ENCODE assay signal across 13 cellular contexts in the genomic region with DNA sequence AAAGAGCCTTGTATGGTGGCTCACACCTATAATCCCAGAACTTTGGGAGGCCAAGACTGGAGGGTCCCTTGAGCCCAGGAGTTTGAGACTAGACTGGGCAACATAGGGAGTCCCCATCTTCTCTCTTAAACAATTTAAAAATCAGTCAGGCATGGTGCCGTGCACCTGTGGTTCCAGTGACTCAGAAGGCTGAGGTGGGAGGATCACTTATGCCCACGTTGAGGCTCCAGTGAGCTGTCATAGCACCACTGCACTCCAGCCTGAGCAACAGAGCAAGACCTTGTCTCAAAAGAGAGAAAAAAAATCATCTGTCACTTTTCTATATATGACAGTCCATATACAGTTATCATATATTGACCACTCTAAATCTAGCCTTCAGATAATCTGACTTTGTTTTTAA.
DNase-seq lines count a peak whose midpoint lies in the region; ATAC-seq and TF ChIP-seq lines count a peak whose summit lies in the region.
"Had no signal": no experiment of that assay in that cellular context is flagged by ENCODE, and none has a peak within 500 bp of the region (broad histone marks: within the 10 kb centered on the region; RNA-seq: fewer than 3 reads in every experiment).

No MANE protein-coding gene starts in this region.

- no peaks in the 10 kb centered on the region for H4K20me1 ChIP-seq in PC-3 (ENCODE audit: low read length)

- TF ChIP-seq POLR2A in sigmoid colon (IDR thresholded peaks at IDR 0.05), result no peak

- H2AFZ ChIP-seq in PC-3 (ENCODE audit: low read length), result no peak overlapping the region

- no peak overlapping the region for H3K9ac ChIP-seq in PC-3 (ENCODE audit: low read length)

- H3K4me1 Mint-ChIP-seq in mesothelial cell of epicardium, result peaks cover 54% of the 10 kb centered on the region

- H3K9me3 ChIP-seq in PC-3 (ENCODE audit: low read length), result no peaks in the 10 kb centered on the region
- no peaks in the 10 kb centered on the region for H3K9me3 ChIP-seq in sigmoid colon
- H3K9me3 ChIP-seq: right atrium auricular region, stomach had no signal

- no peak overlapping the region for H3K27ac ChIP-seq in PC-3 (ENCODE audit: low read length)
- no peak overlapping the region for H3K27ac ChIP-seq in RWPE1
- no peak overlapping the region for H3K27ac ChIP-seq in sigmoid colon
- H3K27ac ChIP-seq: right atrium auricular region, stomach had no signal

- BruUV-seq in PC-3 (replicated peaks; lab: Mats Ljungman, UMichigan), result no TSS peak

- peak; percentile 74 for DNase-seq in PC-3
- DNase-seq in mesothelial cell of epicardium (ENCODE audit: low spot score in 2 of 2, unreplicated experiment in 2 of 2), result no peak
- no peak for DNase-seq in RWPE1 (ENCODE audit: low spot score)
- DNase-seq in sigmoid colon, result no peak
- DNase-seq: activated CD4-positive, alpha-beta T cell treated with anti-CD3 and anti-CD28 coated beads for 1 hour; effector CD8-positive, alpha-beta T cell; left cardiac atrium; naive B cell; stomach had no signal

- CTCF ChIA-PET in PC-3 (lab: Charles Lee), result no interaction called here
- CTCF ChIA-PET in RWPE1 (lab: Yijun Ruan, JAX), result no interaction called here

- H3K4me3 Mint-ChIP-seq in mesothelial cell of epicardium, result no peak overlapping the region
- H3K4me3 Mint-ChIP-seq: naive B cell had no signal

- intact Hi-C loops in PC-3 (cut with micrococcal nuclease), result loop anchor here (5.0 to 10.0 kb wide), 4 partner anchors 67 to 970 kb away; no protein-coding TSS in a partner anchor
- intact Hi-C loops in sigmoid colon (cut with DNase I), result no loop called here

- H3K27me3 ChIP-seq in PC-3 (ENCODE audit: low read length), result no peaks in the 10 kb centered on the region
- no peaks in the 10 kb centered on the region for H3K27me3 ChIP-seq in sigmoid colon
- H3K27me3 ChIP-seq: right atrium auricular region, stomach had no signal

- H3K36me3 ChIP-seq in PC-3 (ENCODE audit: low read depth, low read length) (no peaks in the 10 kb centered on the region), sigmoid colon (no peaks in the 10 kb centered on the region)
- H3K36me3 ChIP-seq: right atrium auricular region, stomach had no signal

- peaks cover 19% of the 10 kb centered on the region for H3K9me3 Mint-ChIP-seq in mesothelial cell of epicardium

- ATAC-seq in GM18511 (IDR thresholded peaks at IDR 0.05; ENCODE audit: unreplicated experiment), result peak; percentile 72
- ATAC-seq in HG02610 (IDR thresholded peaks at IDR 0.05; ENCODE audit: unreplicated experiment), result peak; percentile 88
- peak; percentile 80 for ATAC-seq in PC-3
- ATAC-seq in HG03439 (IDR thresholded peaks at IDR 0.05; ENCODE audit: unreplicated experiment), result no peak

- H3K79me2 ChIP-seq in PC-3 (ENCODE audit: low read length), result no peaks in the 10 kb centered on the region

- H3K4me1 ChIP-seq in PC-3 (ENCODE audit: insufficient read depth, low read length) (peaks cover 9% of the 10 kb centered on the region; the same call in 1 of the 2 replicates), sigmoid colon (peaks cover 0 to 10% (median 3%) of the 10 kb centered on the region in 4 donors)

- no peaks in the 10 kb centered on the region for H3K27me3 Mint-ChIP-seq in mesothelial cell of epicardium (ENCODE audit: low read depth)
- H3K27me3 Mint-ChIP-seq: naive B cell had no signal

- no peaks in the 10 kb centered on the region for H3K9me2 ChIP-seq in PC-3 (replicated peaks; ENCODE audit: low read length)

- no peak overlapping the region for H3K4me2 ChIP-seq in PC-3 (ENCODE audit: low read length)

- peaks cover 15% of the 10 kb centered on the region for H3K36me3 Mint-ChIP-seq in mesothelial cell of epicardium
- H3K36me3 Mint-ChIP-seq: naive B cell had no signal

- TF ChIP-seq CTCF in PC-3 (conservative IDR thresholded peaks at IDR 0.05; ENCODE audit: low read depth, low read length) (no peak), mesothelial cell of epicardium (IDR thresholded peaks at IDR 0.05; ENCODE audit: unreplicated experiment) (no peak), RWPE1 (conservative IDR thresholded peaks at IDR 0.05; ENCODE audit: low read depth) (no peak), sigmoid colon (IDR thresholded peaks at IDR 0.05) (no peak)

- no peak overlapping the region for H3K4me3 ChIP-seq in PC-3 (ENCODE audit: low read length)
- H3K4me3 ChIP-seq in sigmoid colon, result no peak overlapping the region
- H3K4me3 ChIP-seq: right atrium auricular region, stomach had no signal

- no peaks in the 10 kb centered on the region for H3F3A ChIP-seq in PC-3 (ENCODE audit: low read length, unreplicated experiment)

- WGBS in sigmoid colon, 2 donors, result 83 to 90% methylated on average over 2 of the region's 2 CpGs

- TF ChIP-seq EP300 in sigmoid colon (IDR thresholded peaks at IDR 0.05), result no peak

- POLR2A ChIA-PET in PC-3 (lab: Charles Lee; ENCODE audit: unreplicated experiment) (no interaction called here), RWPE1 (lab: Yijun Ruan, JAX; ENCODE audit: low non-redundant PET) (no interaction called here)

- peak overlapping the region; percentile 50 for H3K27ac Mint-ChIP-seq in mesothelial cell of epicardium
- H3K27ac Mint-ChIP-seq: naive B cell had no signal
